In genomic region chr4:7647932-7648812, GRCh38 we compare ENCODE assay signal across 11 cellular contexts.
DNase-seq lines count a peak whose midpoint lies in the region; TF ChIP-seq lines count a peak whose summit lies in the region.
"Had no signal": no experiment of that assay in that cellular context is flagged by ENCODE, and none has a peak within 500 bp of the region (broad histone marks: within the 10 kb centered on the region; RNA-seq: fewer than 3 reads in every experiment).

No MANE protein-coding gene starts in this region.

- H3K27ac ChIP-seq in osteoblast (ENCODE audit: low read depth, low read length) (peak overlapping the region; percentile 36), smooth muscle cell (ENCODE audit: low read depth) (no peak overlapping the region)
- H3K27ac ChIP-seq: cardiac muscle cell had no signal

- H4K20me1 ChIP-seq in osteoblast (ENCODE audit: insufficient read depth, low read length): no peaks in the 10 kb centered on the region
- no peaks in the 10 kb centered on the region for H4K20me1 ChIP-seq in smooth muscle cell (ENCODE audit: low read depth)

- no peaks in the 10 kb centered on the region for H3K79me2 ChIP-seq in osteoblast (ENCODE audit: insufficient read depth, low read length)
- no peaks in the 10 kb centered on the region for H3K79me2 ChIP-seq in smooth muscle cell (ENCODE audit: low read depth)

- no peak overlapping the region for H3K9ac ChIP-seq in smooth muscle cell (ENCODE audit: low read depth)

- peak; percentile 55 for DNase-seq in GDM1 (lab: John Stamatoyannopoulos, UW)
- peak; percentile 93 for DNase-seq in NOMO-1 treated with DMSO at 0.1 percent for 48 hours (lab: John Stamatoyannopoulos, UW; ENCODE audit: unreplicated experiment)
- DNase-seq in dermis blood vessel endothelial cell: peak; percentile 71
- DNase-seq in osteoblast (ENCODE audit: insufficient read length, low spot score, missing footprints): peak; percentile 94
- DNase-seq in smooth muscle cell (lab: John Stamatoyannopoulos, UW; ENCODE audit: unreplicated experiment): no peak
- no peak for DNase-seq in head of caudate nucleus
- no peak for DNase-seq in COR-L47 (lab: John Stamatoyannopoulos, UW)
- DNase-seq in stimulated activated CD8-positive, alpha-beta memory T cell treated with anti-CD3 and anti-CD28 coated beads, Interleukin-4, amount 100 ng/mL, for 48 hours: no peak
- DNase-seq: activated CD4-positive, alpha-beta T cell treated with anti-CD3 and anti-CD28 coated beads, Interleukin-2, amount 50 U/mL, for 1 hour; small intestine had no signal

- H3K4me1 ChIP-seq in osteoblast (ENCODE audit: insufficient read depth, low read length): peaks cover 26% of the 10 kb centered on the region
- peaks cover 20% of the 10 kb centered on the region for H3K4me1 ChIP-seq in smooth muscle cell (ENCODE audit: low read depth)

- no peak for TF ChIP-seq CTCF in osteoblast (IDR thresholded peaks at IDR 0.05; ENCODE audit: extremely low read depth, low read depth, low read length)
- TF ChIP-seq CTCF in smooth muscle cell (IDR thresholded peaks at IDR 0.05; ENCODE audit: borderline replicate concordance, insufficient read depth, poor library complexity, severe bottlenecking): no peak

- H3K4me3 ChIP-seq in osteoblast (ENCODE audit: insufficient read depth, low read length) (no peak overlapping the region), smooth muscle cell (no peak overlapping the region)
- H3K4me3 ChIP-seq: cardiac muscle cell had no signal

- H3K27me3 ChIP-seq in osteoblast (ENCODE audit: insufficient read depth, low read length) (peaks cover 1% of the 10 kb centered on the region), smooth muscle cell (ENCODE audit: low read depth) (peaks cover 3% of the 10 kb centered on the region)
- H3K27me3 ChIP-seq: cardiac muscle cell had no signal

- H3F3A ChIP-seq in smooth muscle cell (ENCODE audit: low read depth): peaks cover 3% of the 10 kb centered on the region

- H3K36me3 ChIP-seq in osteoblast (ENCODE audit: insufficient read depth, low read length) (no peaks in the 10 kb centered on the region), smooth muscle cell (ENCODE audit: low read depth) (no peaks in the 10 kb centered on the region)
- H3K36me3 ChIP-seq: cardiac muscle cell had no signal

- no peaks in the 10 kb centered on the region for H3K9me3 ChIP-seq in osteoblast (ENCODE audit: low read depth, low read length)
- no peaks in the 10 kb centered on the region for H3K9me3 ChIP-seq in smooth muscle cell (replicated peaks; ENCODE audit: low read depth)

- intact Hi-C loops in head of caudate nucleus (cut with DNase I): no loop called here

- 85% methylated on average over 21 of the region's 21 CpGs for WGBS in smooth muscle cell (ENCODE audit: low lambda C conversion rate)

- H2AFZ ChIP-seq in osteoblast (ENCODE audit: low read length) (no peak overlapping the region), smooth muscle cell (ENCODE audit: low read depth) (no peak overlapping the region)

- H3K4me2 ChIP-seq in osteoblast (ENCODE audit: insufficient read depth, low read length): no peak overlapping the region
- no peak overlapping the region for H3K4me2 ChIP-seq in smooth muscle cell

Comparison
In these comparisons a context has a peak if more than half of its experiments do, and no peak if none do; other contexts are left out.
1. DNase-seq: peak in GDM1 (single experiment), NOMO-1 treated with DMSO at 0.1 percent for 48 hours (single experiment), dermis blood vessel endothelial cell (single experiment) and osteoblast (single experiment); none in smooth muscle cell (single experiment), head of caudate nucleus (0 of 42), COR-L47 (single experiment) and stimulated activated CD8-positive, alpha-beta memory T cell treated with anti-CD3 and anti-CD28 coated beads, Interleukin-4, amount 100 ng/mL, for 48 hours (single experiment).